Comparison of ENCODE assay signal across 19 cellular contexts in genomic region chr1:85624361-85624760, GRCh38. TPM values are rescaled to one million over a fixed set of nuclear protein-coding genes. Genes with fewer than 3 reads are reported as not detected.
"Had no signal": no experiment of that assay in that cellular context is flagged by ENCODE, and none has a peak within 500 bp of the region (broad histone marks: within the 10 kb centered on the region; RNA-seq: fewer than 3 reads in every experiment).

No MANE protein-coding gene starts in this region.

- H3K9me3 ChIP-seq: thyroid gland had no signal

- H3K27me3 ChIP-seq: left lung, ovary, sigmoid colon, stomach, thyroid gland had no signal

- H3K27ac ChIP-seq: left lung, ovary, psoas muscle, sigmoid colon, stomach, thyroid gland had no signal

- H3K4me3 Mint-ChIP-seq: naive thymus-derived CD8-positive, alpha-beta T cell; nephron progenitor cell; stimulated activated effector memory CD8-positive, alpha-beta T cell treated with anti-CD3 and anti-CD28 coated beads, Interleukin-12 subunit alpha, Interleukin-12 subunit beta, amount 100 ng/mL, for 72 hours had no signal

- ATAC-seq: left lung; naive thymus-derived CD8-positive, alpha-beta T cell; psoas muscle; right cardiac atrium; stimulated activated effector memory CD8-positive, alpha-beta T cell treated with anti-CD3 and anti-CD28 coated beads, Interleukin-12 subunit alpha, Interleukin-12 subunit beta, amount 100 ng/mL, for 72 hours had no signal

- H3K27ac Mint-ChIP-seq: naive thymus-derived CD8-positive, alpha-beta T cell; nephron progenitor cell; stimulated activated effector memory CD8-positive, alpha-beta T cell treated with anti-CD3 and anti-CD28 coated beads, Interleukin-12 subunit alpha, Interleukin-12 subunit beta, amount 100 ng/mL, for 72 hours had no signal

- H3K36me3 ChIP-seq: left lung, ovary, thyroid gland had no signal

- H3K4me1 Mint-ChIP-seq: stimulated activated effector memory CD8-positive, alpha-beta T cell treated with anti-CD3 and anti-CD28 coated beads, Interleukin-12 subunit alpha, Interleukin-12 subunit beta, amount 100 ng/mL, for 72 hours had no signal

- H3K27me3 Mint-ChIP-seq: naive thymus-derived CD8-positive, alpha-beta T cell had no signal

- H3K4me3 ChIP-seq: left lung, ovary, psoas muscle, sigmoid colon, stomach, thyroid gland had no signal

- DNase-seq: cortex of kidney; left lung; mesendoderm; midbrain; naive thymus-derived CD8-positive, alpha-beta T cell; nephron progenitor cell; nucleus accumbens; ovary; posterior cingulate gyrus; psoas muscle; right cardiac atrium; sigmoid colon; stimulated activated CD4-positive, alpha-beta T cell treated with anti-CD3 and anti-CD28 coated beads, Interleukin-2, amount 100 ng/mL, for 24 hours; stimulated activated CD4-positive, alpha-beta T cell treated with anti-CD3 and anti-CD28 coated beads, Interleukin-4, amount 100 ng/mL, for 24 hours; stimulated activated naive CD4-positive, alpha-beta T cell treated with Interleukin-2 at 50 U/mL for 16 hours; stomach; thyroid gland; trophoblast cell had no signal

RNA-seq across cellular contexts. Expression of gene CCN1, which starts 43.8 kb away (rescaled TPM):
- total RNA-seq: naive thymus-derived CD8-positive, alpha-beta T cell had no signal
- polyA plus RNA-seq: naive thymus-derived CD8-positive, alpha-beta T cell had no signal
